ENCODE assay signal across 20 cellular contexts in the genomic region with DNA sequence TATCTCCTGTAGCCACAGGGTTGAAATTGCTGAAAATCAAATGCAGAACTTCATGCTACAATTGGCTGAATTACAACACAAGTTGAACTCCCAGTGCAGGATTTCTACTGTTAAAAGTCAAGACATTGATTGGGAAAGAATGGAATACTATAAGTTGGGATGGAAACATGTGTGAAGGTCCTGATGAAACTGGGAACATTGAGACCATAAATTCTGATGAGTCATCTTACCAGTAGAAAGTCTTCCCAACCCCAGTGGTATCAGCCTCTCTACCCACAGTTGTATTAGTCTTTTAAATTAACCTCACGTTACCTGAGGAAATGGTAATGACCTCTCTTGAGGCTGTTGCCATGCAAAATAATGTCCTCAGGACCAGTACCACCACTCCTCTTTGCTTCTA.
"Had no signal": no experiment of that assay in that cellular context is flagged by ENCODE, and none has a peak within 500 bp of the region (broad histone marks: within the 10 kb centered on the region; RNA-seq: fewer than 3 reads in every experiment).

No MANE protein-coding gene starts in this region.

- H3K27me3 ChIP-seq: dorsolateral prefrontal cortex, gastroesophageal sphincter, neutrophil, sigmoid colon, stomach had no signal

- H3K36me3 ChIP-seq: gastroesophageal sphincter, left ventricle myocardium inferior, lower lobe of right lung, neutrophil, sigmoid colon, stomach had no signal

- H3K4me3 ChIP-seq: dorsolateral prefrontal cortex, gastroesophageal sphincter, left ventricle myocardium inferior, lower lobe of right lung, psoas muscle, sigmoid colon, skin epidermis, stomach had no signal

- H3K4me3 Mint-ChIP-seq: naive thymus-derived CD8-positive, alpha-beta T cell; stimulated activated naive B cell treated with anti-CD40 and anti-IgM and Interleukin-4, amounts not matched to agents 10 μg/mL and 1 μg/mL and 100 μg/mL, for 72 hours had no signal

- H3K27me3 Mint-ChIP-seq: naive thymus-derived CD8-positive, alpha-beta T cell; stimulated activated naive B cell treated with anti-CD40 and anti-IgM and Interleukin-4, amounts not matched to agents 10 μg/mL and 1 μg/mL and 100 μg/mL, for 72 hours had no signal

- H3K9me3 ChIP-seq: gastroesophageal sphincter, left ventricle myocardium inferior, lower lobe of right lung, neutrophil, psoas muscle, sigmoid colon, stomach had no signal

- DNase-seq: cortex of kidney; dorsolateral prefrontal cortex; effector CD8-positive, alpha-beta T cell; kidney; left cardiac atrium; left ventricle myocardium inferior; lower lobe of right lung; naive thymus-derived CD8-positive, alpha-beta T cell; psoas muscle; sigmoid colon; stimulated activated CD4-positive, alpha-beta T cell treated with anti-CD3 and anti-CD28 coated beads, Interleukin-2, amount 100 ng/mL, for 24 hours; stimulated activated CD4-positive, alpha-beta T cell treated with anti-CD3 and anti-CD28 coated beads, Interleukin-4, amount 100 ng/mL, for 4 hours; stimulated activated naive B cell treated with anti-CD40 and anti-IgM and Interleukin-4, amounts not matched to agents 10 μg/mL and 1 μg/mL and 100 μg/mL, for 72 hours; stomach; substantia nigra; trophoblast cell had no signal

- H3K27ac Mint-ChIP-seq: naive thymus-derived CD8-positive, alpha-beta T cell; stimulated activated naive B cell treated with anti-CD40 and anti-IgM and Interleukin-4, amounts not matched to agents 10 μg/mL and 1 μg/mL and 100 μg/mL, for 72 hours had no signal

- H3K27ac ChIP-seq: dorsolateral prefrontal cortex, gastroesophageal sphincter, left ventricle myocardium inferior, lower lobe of right lung, neutrophil, psoas muscle, sigmoid colon, skin epidermis, stomach had no signal

- H3K4me1 ChIP-seq: lower lobe of right lung, stomach had no signal

- H3K9me3 Mint-ChIP-seq: naive thymus-derived CD8-positive, alpha-beta T cell had no signal

- FAIRE-seq: kidney, urothelium cell line had no signal

- ATAC-seq: gastroesophageal sphincter; left cardiac atrium; lower lobe of right lung; naive thymus-derived CD8-positive, alpha-beta T cell; stimulated activated naive B cell treated with anti-CD40 and anti-IgM and Interleukin-4, amounts not matched to agents 10 μg/mL and 1 μg/mL and 100 μg/mL, for 72 hours had no signal

- H3K36me3 Mint-ChIP-seq: naive thymus-derived CD8-positive, alpha-beta T cell; stimulated activated naive B cell treated with anti-CD40 and anti-IgM and Interleukin-4, amounts not matched to agents 10 μg/mL and 1 μg/mL and 100 μg/mL, for 72 hours had no signal
